In genomic region chr5:128083033-128083810, GRCh38 we compare ENCODE assay signal across 8 cellular contexts. TPM values are rescaled to one million over a fixed set of nuclear protein-coding genes. Genes with fewer than 3 reads are reported as not detected.
DNase-seq lines count a peak whose midpoint lies in the region; ATAC-seq, FAIRE-seq and TF ChIP-seq lines count a peak whose summit lies in the region.

Gene SLC12A2, plus strand, starts transcription at chr5:128083766. Its CDS starts 189 bp downstream, at chr5:128083955.

- intact Hi-C loops in Right ventricle myocardium superior (cut with DNase I) (loop anchor here (10.0 kb wide), 2 partner anchors 208 to 328 kb away; no protein-coding TSS in a partner anchor), pancreas (cut with DNase I) (no loop called here), thyroid gland (cut with DNase I) (no loop called here)

- H3K27me3 ChIP-seq in pancreas (no peaks in the 10 kb centered on the region), thyroid gland (no peaks in the 10 kb centered on the region)

- H3K36me3 ChIP-seq in pancreas (no peaks in the 10 kb centered on the region), thyroid gland (no peaks in the 10 kb centered on the region)

- no peak for FAIRE-seq in pancreas (lab: Jason Lieb, UNC)

- DNase-seq in GM12865 (ENCODE audit: low read depth) = peak; percentile 98
- peak; percentile 71 for DNase-seq in NCI-H1105 treated with DMSO at 0.1 percent for 48 hours (lab: John Stamatoyannopoulos, UW)
- peak; percentile 87 to 90 for DNase-seq in SW 1271 (lab: John Stamatoyannopoulos, UW)
- peak; percentile 77 for DNase-seq in activated naive CD8-positive, alpha-beta T cell treated with anti-CD3 and anti-CD28 coated beads, Interleukin-2, amount 50 U/mL, for 16 hours (ENCODE audit: low read depth, low spot score)
- DNase-seq in Right ventricle myocardium superior = peak; percentile 95
- DNase-seq in pancreas = peak; percentile 87 to 95 (median 90)
- peak; percentile 91 to 92 for DNase-seq in thyroid gland

- peak; percentile 73 to 98 for TF ChIP-seq POLR2A in thyroid gland (IDR thresholded peaks at IDR 0.05)

- H3K9me3 ChIP-seq in pancreas = no peaks in the 10 kb centered on the region
- H3K9me3 ChIP-seq in thyroid gland = no peaks in the 10 kb centered on the region

- 0% methylated on average over 69 to 104 of the region's 104 CpGs for WGBS in pancreas, 2 donors
- WGBS in thyroid gland, 2 donors = 0% methylated on average over 4 to 24 of the region's 104 CpGs

- H3K27ac ChIP-seq in pancreas (peak within 1 kb of the TSS; percentile 92 to 98 (median 96)), thyroid gland (peak within 1 kb of the TSS; percentile 74 to 97 (median 97))

- ATAC-seq in HG02678 (IDR thresholded peaks at IDR 0.05; ENCODE audit: unreplicated experiment) (peak; percentile 59), Right ventricle myocardium superior (ENCODE audit: poor library complexity) (peak; percentile 93), pancreas (peak; percentile 76 to 87 (median 86))

- H3K4me1 ChIP-seq in pancreas = peaks cover 0 to 46% (median 40%) of the 10 kb centered on the region in 3 donors
- H3K4me1 ChIP-seq in thyroid gland = peaks cover 13 to 14% of the 10 kb centered on the region in 2 donors

- H3K4me3 ChIP-seq in GM12865 (ENCODE audit: low read depth, low read length) = peak within 1 kb of the TSS; percentile 70
- peak within 1 kb of the TSS; percentile 70 to 93 (median 90) for H3K4me3 ChIP-seq in pancreas
- peak within 1 kb of the TSS; percentile 40 to 76 (median 65) for H3K4me3 ChIP-seq in thyroid gland (replicated peaks in 1 of 3)

- TF ChIP-seq CTCF in GM12865 (IDR thresholded peaks at IDR 0.05; ENCODE audit: insufficient read depth, low read depth, low read length, missing control alignments) (no peak), pancreas (IDR thresholded peaks at IDR 0.05) (no peak), thyroid gland (IDR thresholded peaks at IDR 0.05) (no peak)

RNA-seq across cellular contexts. Expression of gene SLC12A2, which starts in this region (rescaled TPM):
- total RNA-seq in Right ventricle myocardium superior = 11.6 TPM
- total RNA-seq in pancreas = 10 to 100 TPM in 4 of 6 donors, 1 to 10 TPM in 2; 7.3 to 67.4 (median 12.5) TPM
- 1 to 10 TPM; 2.1 to 2.7 TPM for polyA plus RNA-seq in pancreas
- total RNA-seq in thyroid gland = 10 to 100 TPM; 27.2 to 53.3 (median 29.4) TPM

Comparison
In these comparisons a context has a peak if more than half of its experiments do, and no peak if none do; other contexts are left out.
1. Peak in every context shown above with its lines: DNase-seq, ATAC-seq, H3K4me3 ChIP-seq and H3K27ac ChIP-seq.